28 cellular contexts compared by ENCODE assay signal in genomic region chr1:203995228-203995627, GRCh38.
DNase-seq lines count a peak whose midpoint lies in the region; TF ChIP-seq lines count a peak whose summit lies in the region.
"Had no signal": no experiment of that assay in that cellular context is flagged by ENCODE, and none has a peak within 500 bp of the region (broad histone marks: within the 10 kb centered on the region; RNA-seq: fewer than 3 reads in every experiment).

No MANE protein-coding gene starts in this region.

- H3K27ac Mint-ChIP-seq in nephron, result peak overlapping the region in 2 of 3 experiments; percentile 18 to 20
- H3K27ac Mint-ChIP-seq in type B pancreatic cell, result peak overlapping the region; percentile 13
- H3K27ac Mint-ChIP-seq: stimulated activated memory B cell treated with anti-CD40 and anti-IgM and Interleukin-4, amounts not matched to agents 10 μg/mL and 1 μg/mL and 100 μg/mL, for 72 hours had no signal

- TF ChIP-seq POLR2A in sigmoid colon (IDR thresholded peaks at IDR 0.05), result no peak

- WGBS in sigmoid colon, 2 donors, result 35% methylated on average over 4 of the region's 4 CpGs

- H3K27ac ChIP-seq in left ventricle myocardium inferior (replicated peaks), result peak overlapping the region; percentile 55
- no peak overlapping the region for H3K27ac ChIP-seq in sigmoid colon
- H3K27ac ChIP-seq: BLaER1, HL-60, psoas muscle, suprapubic skin had no signal

- no peaks in the 10 kb centered on the region for H3K27me3 ChIP-seq in left ventricle myocardium inferior (ENCODE audit: low read depth)
- peaks cover 0 to 5% (median 0%) of the 10 kb centered on the region in 3 donors for H3K27me3 ChIP-seq in sigmoid colon
- H3K27me3 ChIP-seq: BLaER1 had no signal

- H3K9me3 Mint-ChIP-seq in nephron (peaks cover 4% of the 10 kb centered on the region), type B pancreatic cell (no peaks in the 10 kb centered on the region)

- H3K4me3 Mint-ChIP-seq in nephron (no peak overlapping the region), type B pancreatic cell (no peak overlapping the region)
- H3K4me3 Mint-ChIP-seq: stimulated activated memory B cell treated with anti-CD40 and anti-IgM and Interleukin-4, amounts not matched to agents 10 μg/mL and 1 μg/mL and 100 μg/mL, for 72 hours had no signal

- intact Hi-C loops in left ventricle myocardium inferior (cut with micrococcal nuclease), result no loop called here
- intact Hi-C loops in cardiac septum (cut with DNase I), result loop anchor here (5.0 kb wide), 1 partner anchor 47 kb away; no protein-coding TSS in a partner anchor
- intact Hi-C loops in sigmoid colon (cut with DNase I), result no loop called here

- H3K36me3 ChIP-seq in left ventricle myocardium inferior (no peaks in the 10 kb centered on the region), sigmoid colon (no peaks in the 10 kb centered on the region)
- H3K36me3 ChIP-seq: BLaER1, suprapubic skin had no signal

- H3K9me3 ChIP-seq in left ventricle myocardium inferior (replicated peaks) (peaks cover 10% of the 10 kb centered on the region), sigmoid colon (no peaks in the 10 kb centered on the region)
- H3K9me3 ChIP-seq: Caco-2, psoas muscle, suprapubic skin had no signal

- no peak for TF ChIP-seq CTCF in left ventricle myocardium inferior (IDR thresholded peaks at IDR 0.05; ENCODE audit: borderline replicate concordance)
- no peak for TF ChIP-seq CTCF in fibroblast of pulmonary artery (IDR thresholded peaks at IDR 0.05; ENCODE audit: low read length, missing control alignments)
- no peak for TF ChIP-seq CTCF in nephron (IDR thresholded peaks at IDR 0.05; ENCODE audit: unreplicated experiment in 3 of 3)
- TF ChIP-seq CTCF in type B pancreatic cell (conservative IDR thresholded peaks at IDR 0.05), result no peak
- no peak for TF ChIP-seq CTCF in sigmoid colon (IDR thresholded peaks at IDR 0.05)

- no peak for TF ChIP-seq EP300 in sigmoid colon (IDR thresholded peaks at IDR 0.05)

- H3K27me3 Mint-ChIP-seq in nephron (ENCODE audit: low read depth), result peaks cover 12% of the 10 kb centered on the region
- H3K27me3 Mint-ChIP-seq in type B pancreatic cell, result no peaks in the 10 kb centered on the region

- H3K4me3 ChIP-seq in left ventricle myocardium inferior (no peak overlapping the region), fibroblast of pulmonary artery (replicated peaks; ENCODE audit: low read depth, low read length) (no peak overlapping the region), sigmoid colon (no peak overlapping the region)
- H3K4me3 ChIP-seq: BLaER1, psoas muscle, smooth muscle cell, suprapubic skin had no signal

- no peak for DNase-seq in left ventricle myocardium inferior
- DNase-seq in cardiac septum (ENCODE audit: low spot score), result no peak
- DNase-seq in fibroblast of pulmonary artery (ENCODE audit: low read depth), result peak; percentile 69
- no peak for DNase-seq in type B pancreatic cell (ENCODE audit: extremely low spot score, unreplicated experiment)
- no peak for DNase-seq in sigmoid colon
- DNase-seq in NCI-H510A (lab: John Stamatoyannopoulos, UW), result no peak
- no peak for DNase-seq in glomerular visceral epithelial cell (ENCODE audit: extremely low spot score)
- DNase-seq: ACHN; activated gamma-delta T cell treated with Interleukin-2 at 50 U/mL for 16 hours; activated T-cell treated with anti-CD3 and anti-CD28 coated beads, Interleukin-2, amount 50 U/mL, for 1 hour; Caco-2; DMS79; H7; Kasumi-1; left colon; NCI-H1048; NCI-H187; NCI-H345; NCI-H82; psoas muscle; stimulated activated CD4-positive, alpha-beta T cell treated with anti-CD3 and anti-CD28 coated beads, Interleukin-2, amount 100 ng/mL, for 24 hours; T-helper 2 cell had no signal

- H3K4me1 ChIP-seq in left ventricle myocardium inferior (peaks cover 29% of the 10 kb centered on the region), sigmoid colon (peaks cover 0 to 9% (median 0%) of the 10 kb centered on the region in 4 donors)
- H3K4me1 ChIP-seq: BLaER1, Caco-2, psoas muscle had no signal

- H3K4me1 Mint-ChIP-seq in nephron, result peaks cover 10% of the 10 kb centered on the region
- H3K4me1 Mint-ChIP-seq in type B pancreatic cell (ENCODE audit: unreplicated experiment), result peaks cover 18% of the 10 kb centered on the region
- H3K4me1 Mint-ChIP-seq: stimulated activated memory B cell treated with anti-CD40 and anti-IgM and Interleukin-4, amounts not matched to agents 10 μg/mL and 1 μg/mL and 100 μg/mL, for 72 hours had no signal

- H3K36me3 Mint-ChIP-seq in nephron (ENCODE audit: low read depth), result no peaks in the 10 kb centered on the region
- H3K36me3 Mint-ChIP-seq in type B pancreatic cell, result no peaks in the 10 kb centered on the region
